ENCODE assay signal across 13 cellular contexts in genomic region chr10:118692911-118693310, GRCh38.
DNase-seq lines count a peak whose midpoint lies in the region; ATAC-seq, FAIRE-seq and TF ChIP-seq lines count a peak whose summit lies in the region.
"Had no signal": no experiment of that assay in that cellular context is flagged by ENCODE, and none has a peak within 500 bp of the region (broad histone marks: within the 10 kb centered on the region; RNA-seq: fewer than 3 reads in every experiment).

No MANE protein-coding gene starts in this region.

- peaks cover 39% of the 10 kb centered on the region for H3K4me1 ChIP-seq in SJSA1 (replicated peaks)
- H3K4me1 ChIP-seq in CD8-positive, alpha-beta memory T cell (ENCODE audit: insufficient read depth, low read length): peaks cover 13% of the 10 kb centered on the region
- H3K4me1 ChIP-seq in CD4-positive, alpha-beta memory T cell (ENCODE audit: insufficient read depth, low read length): peaks cover 4% of the 10 kb centered on the region

- no peaks in the 10 kb centered on the region for H3K9me3 Mint-ChIP-seq in CD8-positive, alpha-beta memory T cell
- peaks cover 0 to 1% (median 0%) of the 10 kb centered on the region in 8 donors for H3K9me3 Mint-ChIP-seq in CD4-positive, alpha-beta memory T cell
- no peaks in the 10 kb centered on the region for H3K9me3 Mint-ChIP-seq in activated CD8-positive, alpha-beta memory T cell treated with anti-CD3 and anti-CD28 coated beads, Interleukin-2, amount 10 ng/mL, durations not matched to agents 7 days and 5 days (ENCODE audit: low read depth)

- H3K36me3 Mint-ChIP-seq in CD8-positive, alpha-beta memory T cell: peaks cover 7 to 52% (median 15%) of the 10 kb centered on the region in 3 donors
- H3K36me3 Mint-ChIP-seq in CD4-positive, alpha-beta memory T cell: peaks cover 34 to 43% of the 10 kb centered on the region in 2 donors
- H3K36me3 Mint-ChIP-seq in activated CD8-positive, alpha-beta memory T cell treated with anti-CD3 and anti-CD28 coated beads, Interleukin-2, amount 10 ng/mL, durations not matched to agents 7 days and 5 days: peaks cover 9% of the 10 kb centered on the region

- no peaks in the 10 kb centered on the region for H3K9me3 ChIP-seq in SJSA1 (replicated peaks)
- H3K9me3 ChIP-seq in CD8-positive, alpha-beta memory T cell (ENCODE audit: low read length): no peaks in the 10 kb centered on the region
- no peaks in the 10 kb centered on the region for H3K9me3 ChIP-seq in CD4-positive, alpha-beta memory T cell (ENCODE audit: control insufficient read depth in 1 of 2, low read length in 2 of 2)
- H3K9me3 ChIP-seq: tibial nerve had no signal

- H3K27me3 Mint-ChIP-seq in CD8-positive, alpha-beta memory T cell: no peaks in the 10 kb centered on the region
- H3K27me3 Mint-ChIP-seq in CD4-positive, alpha-beta memory T cell: no peaks in the 10 kb centered on the region
- no peaks in the 10 kb centered on the region for H3K27me3 Mint-ChIP-seq in activated CD8-positive, alpha-beta memory T cell treated with anti-CD3 and anti-CD28 coated beads, Interleukin-2, amount 10 ng/mL, durations not matched to agents 7 days and 5 days

- H3K4me3 ChIP-seq in SJSA1 (no peak overlapping the region), fibroblast of pulmonary artery (replicated peaks; ENCODE audit: low read depth, low read length) (no peak overlapping the region), skeletal muscle cell (ENCODE audit: low read depth, low read length) (no peak overlapping the region), dorsolateral prefrontal cortex (no peak overlapping the region)
- no peak overlapping the region for H3K4me3 ChIP-seq in CD8-positive, alpha-beta memory T cell (ENCODE audit: low read length)
- H3K4me3 ChIP-seq in CD4-positive, alpha-beta memory T cell (ENCODE audit: low read length in 2 of 2): no peak overlapping the region
- H3K4me3 ChIP-seq: tibial nerve had no signal

- H3K4me3 Mint-ChIP-seq in CD8-positive, alpha-beta memory T cell: no peak overlapping the region
- no peak overlapping the region for H3K4me3 Mint-ChIP-seq in CD4-positive, alpha-beta memory T cell
- H3K4me3 Mint-ChIP-seq in activated CD8-positive, alpha-beta memory T cell treated with anti-CD3 and anti-CD28 coated beads, Interleukin-2, amount 10 ng/mL, durations not matched to agents 7 days and 5 days: no peak overlapping the region

- H3K27ac Mint-ChIP-seq in CD8-positive, alpha-beta memory T cell: no peak overlapping the region
- peak overlapping the region in 1 of 7 donors; percentile 0 for H3K27ac Mint-ChIP-seq in CD4-positive, alpha-beta memory T cell
- no peak overlapping the region for H3K27ac Mint-ChIP-seq in activated CD8-positive, alpha-beta memory T cell treated with anti-CD3 and anti-CD28 coated beads, Interleukin-2, amount 10 ng/mL, durations not matched to agents 7 days and 5 days

- TF ChIP-seq CTCF in fibroblast of pulmonary artery (IDR thresholded peaks at IDR 0.05; ENCODE audit: low read length, missing control alignments): no peak
- no peak for TF ChIP-seq CTCF in dorsolateral prefrontal cortex (IDR thresholded peaks at IDR 0.05 in 54 of 56, conservative IDR thresholded peaks at IDR 0.05 in 2 of 56; ENCODE audit: low read depth in 1 of 56, partially characterized antibody in 56 of 56)

- CTCF ChIA-PET in CD8-positive, alpha-beta memory T cell (lab: Charles Lee): interaction anchor here (1.0 kb wide), 1 partner anchor 10 kb away, joined by 3 read pairs; no protein-coding TSS in a partner anchor
- CTCF ChIA-PET in CD4-positive, alpha-beta memory T cell (lab: Charles Lee; ENCODE audit: partially characterized antibody): interaction anchor here (0.9 to 1.5 kb wide), 3 partner anchors 28 to 35 kb away, joined by 3 to 4 read pairs (median 4); no protein-coding TSS in a partner anchor
- CTCF ChIA-PET in activated CD8-positive, alpha-beta memory T cell treated with anti-CD3 and anti-CD28 coated beads, Interleukin-2, amount 10 ng/mL, durations not matched to agents 7 days and 5 days (lab: Charles Lee): no interaction called here

- H3K27ac ChIP-seq in SJSA1: peak overlapping the region; percentile 48
- H3K27ac ChIP-seq in CD8-positive, alpha-beta memory T cell (ENCODE audit: low read depth, low read length): no peak overlapping the region
- no peak overlapping the region for H3K27ac ChIP-seq in CD4-positive, alpha-beta memory T cell (ENCODE audit: low read depth, low read length)
- H3K27ac ChIP-seq in dorsolateral prefrontal cortex: no peak overlapping the region
- H3K27ac ChIP-seq: KMS-11 had no signal

- intact Hi-C loops in CD4-positive, alpha-beta memory T cell (cut with micrococcal nuclease): no loop called here
- intact Hi-C loops in dorsolateral prefrontal cortex (cut with DNase I): no loop called here

- FAIRE-seq in GM19239 (lab: Jason Lieb, UNC): peak; percentile 53

- DNase-seq in GM19239 (ENCODE audit: insufficient read length, low spot score) (no peak), SJSA1 (ENCODE audit: low read depth in 1 of 2, low spot score in 2 of 2) (peak in 1 of 2 experiments; percentile 70), fibroblast of pulmonary artery (ENCODE audit: low read depth) (peak; percentile 84), skeletal muscle cell (ENCODE audit: low read depth) (peak; percentile 80), dorsolateral prefrontal cortex (no peak)
- no peak for DNase-seq in CD8-positive, alpha-beta memory T cell
- no peak for DNase-seq in CD4-positive, alpha-beta memory T cell
- no peak for DNase-seq in activated CD8-positive, alpha-beta memory T cell treated with anti-CD3 and anti-CD28 coated beads, Interleukin-2, amount 10 ng/mL, durations not matched to agents 7 days and 5 days
- DNase-seq: activated CD4-positive, alpha-beta T cell treated with anti-CD3 and anti-CD28 coated beads for 4 hours; activated naive CD4-positive, alpha-beta T cell; NCI-H345 had no signal

- H3K4me1 Mint-ChIP-seq in CD8-positive, alpha-beta memory T cell: peaks cover 3 to 15% (median 5%) of the 10 kb centered on the region in 3 donors
- peaks cover 4 to 13% (median 11%) of the 10 kb centered on the region in 4 donors for H3K4me1 Mint-ChIP-seq in CD4-positive, alpha-beta memory T cell
- H3K4me1 Mint-ChIP-seq in activated CD8-positive, alpha-beta memory T cell treated with anti-CD3 and anti-CD28 coated beads, Interleukin-2, amount 10 ng/mL, durations not matched to agents 7 days and 5 days: no peaks in the 10 kb centered on the region

- H3K36me3 ChIP-seq in SJSA1: peaks cover 10% of the 10 kb centered on the region; the same call in 1 of the 2 replicates
- H3K36me3 ChIP-seq in CD8-positive, alpha-beta memory T cell (ENCODE audit: insufficient read depth, low read length): no peaks in the 10 kb centered on the region
- H3K36me3 ChIP-seq in CD4-positive, alpha-beta memory T cell (ENCODE audit: insufficient read depth, low read length): no peaks in the 10 kb centered on the region

- H3K27me3 ChIP-seq in SJSA1 (replicated peaks): no peaks in the 10 kb centered on the region
- no peaks in the 10 kb centered on the region for H3K27me3 ChIP-seq in CD8-positive, alpha-beta memory T cell (ENCODE audit: insufficient read depth, low read length, poor library complexity, severe bottlenecking)
- no peaks in the 10 kb centered on the region for H3K27me3 ChIP-seq in CD4-positive, alpha-beta memory T cell (ENCODE audit: insufficient read depth, low read length)
- H3K27me3 ChIP-seq in dorsolateral prefrontal cortex: no peaks in the 10 kb centered on the region
- H3K27me3 ChIP-seq: tibial nerve had no signal

- ATAC-seq in activated CD8-positive, alpha-beta memory T cell treated with anti-CD3 and anti-CD28 coated beads, Interleukin-2, amount 10 ng/mL, durations not matched to agents 7 days and 5 days: no peak

- POLR2A ChIA-PET in CD8-positive, alpha-beta memory T cell (lab: Charles Lee): no interaction called here
- POLR2A ChIA-PET in CD4-positive, alpha-beta memory T cell (lab: Charles Lee; ENCODE audit: partially characterized antibody): interaction anchor here (1.5 kb wide), 1 partner anchor 35 kb away, joined by 4 read pairs; no protein-coding TSS in a partner anchor

Comparison
In these comparisons a context has a peak if more than half of its experiments do, and no peak if none do; other contexts are left out.
1. DNase-seq: peak in fibroblast of pulmonary artery (single experiment) and skeletal muscle cell (single experiment); none in GM19239 (single experiment), CD8-positive, alpha-beta memory T cell (0 of 5), CD4-positive, alpha-beta memory T cell (0 of 5), activated CD8-positive, alpha-beta memory T cell treated with anti-CD3 and anti-CD28 coated beads, Interleukin-2, amount 10 ng/mL, durations not matched to agents 7 days and 5 days (single experiment) and dorsolateral prefrontal cortex (0 of 10).